ENCODE assay signal across 9 cellular contexts in genomic region chr2:118056165-118056534, GRCh38. TPM values are rescaled to one million over a fixed set of nuclear protein-coding genes. Genes with fewer than 3 reads are reported as not detected.
DNase-seq lines count a peak whose midpoint lies in the region; ATAC-seq and TF ChIP-seq lines count a peak whose summit lies in the region.
"Had no signal": no experiment of that assay in that cellular context is flagged by ENCODE, and none has a peak within 500 bp of the region (broad histone marks: within the 10 kb centered on the region; RNA-seq: fewer than 3 reads in every experiment).

No MANE protein-coding gene starts in this region.

- no peaks in the 10 kb centered on the region for H3K36me3 ChIP-seq in esophagus squamous epithelium

- WGBS in esophagus squamous epithelium, 2 donors, result 37 to 42% methylated on average over 2 to 3 of the region's 3 CpGs

- H3K9me3 ChIP-seq in esophagus squamous epithelium, result no peaks in the 10 kb centered on the region

- no peak overlapping the region for H3K27ac ChIP-seq in esophagus squamous epithelium

- peak; percentile 86 for DNase-seq in GM12865 (ENCODE audit: low read depth)
- peak; percentile 5 for DNase-seq in esophagus squamous epithelium (lab: John Stamatoyannopoulos, UW)
- no peak for DNase-seq in NCI-H1436 (lab: John Stamatoyannopoulos, UW)
- DNase-seq in activated naive CD4-positive, alpha-beta T cell treated with Interleukin-2 at 50 U/mL for 16 hours, result no peak
- DNase-seq in central memory CD4-positive, alpha-beta T cell, result no peak
- DNase-seq in NCI-H128 (lab: John Stamatoyannopoulos, UW; ENCODE audit: unreplicated experiment), result no peak
- DNase-seq: Calu3 had no signal

- peaks cover 0 to 50% (median 0%) of the 10 kb centered on the region in 4 donors for H3K27me3 ChIP-seq in esophagus squamous epithelium

- intact Hi-C loops in esophagus squamous epithelium (cut with DNase I), result no loop called here

- TF ChIP-seq CTCF in GM12865 (IDR thresholded peaks at IDR 0.05; ENCODE audit: insufficient read depth, low read depth, low read length, missing control alignments) (no peak), esophagus squamous epithelium (IDR thresholded peaks at IDR 0.05) (no peak)

- H3K4me1 ChIP-seq in esophagus squamous epithelium, result no peaks in the 10 kb centered on the region

- ATAC-seq in GM21423 (IDR thresholded peaks at IDR 0.05; ENCODE audit: unreplicated experiment), result peak; percentile 91
- peak; percentile 93 for ATAC-seq in HG03354 (IDR thresholded peaks at IDR 0.05; ENCODE audit: poor library complexity, severe bottlenecking, unreplicated experiment)

- peak overlapping the region; percentile 26 for H3K4me3 ChIP-seq in GM12865 (ENCODE audit: low read depth, low read length)
- H3K4me3 ChIP-seq in esophagus squamous epithelium, result no peak overlapping the region

- TF ChIP-seq POLR2A in esophagus squamous epithelium (IDR thresholded peaks at IDR 0.05), result no peak

RNA-seq across cellular contexts. Expression of gene INSIG2, which starts 32.1 kb away (rescaled TPM):
- total RNA-seq in esophagus squamous epithelium, result 10 to 100 TPM in 1 of 4 donors, 1 to 10 TPM in 3; 2.5 to 10.1 (median 6.5) TPM

RNA-seq across cellular contexts. Expression of gene CCDC93, which starts 42.3 kb away (rescaled TPM):
- total RNA-seq in esophagus squamous epithelium, result 10 to 100 TPM; 10.6 to 20.4 (median 17.2) TPM

Comparison
In these comparisons a context has a peak if more than half of its experiments do, and no peak if none do; other contexts are left out.
1. DNase-seq: peak in GM12865 (single experiment) and esophagus squamous epithelium (single experiment); none in NCI-H1436 (single experiment), activated naive CD4-positive, alpha-beta T cell treated with Interleukin-2 at 50 U/mL for 16 hours (single experiment), central memory CD4-positive, alpha-beta T cell (single experiment) and NCI-H128 (single experiment).